ENCODE assay signal across 28 cellular contexts in the genomic region with DNA sequence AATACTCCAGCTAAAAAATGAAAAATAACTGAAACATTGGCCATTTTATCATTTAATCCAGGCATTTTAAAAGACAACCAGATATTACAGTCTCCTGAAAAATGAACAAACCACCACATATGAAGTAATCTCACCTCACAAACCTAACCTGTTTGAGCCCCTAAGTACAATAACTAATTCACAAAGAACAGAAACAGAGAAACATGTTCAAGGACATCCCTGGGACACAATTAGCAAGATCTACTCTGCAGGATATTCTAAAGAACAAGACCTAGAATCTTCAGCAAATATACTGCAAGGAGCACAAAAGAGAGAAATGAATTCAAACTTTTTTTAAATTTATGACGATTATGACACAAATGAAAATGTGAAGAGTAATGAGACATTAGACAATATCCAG. TPM values are rescaled to one million over a fixed set of nuclear protein-coding genes. Genes with fewer than 3 reads are reported as not detected.
DNase-seq lines count a peak whose midpoint lies in the region; ATAC-seq, FAIRE-seq and TF ChIP-seq lines count a peak whose summit lies in the region.
"Had no signal": no experiment of that assay in that cellular context is flagged by ENCODE, and none has a peak within 500 bp of the region (broad histone marks: within the 10 kb centered on the region; RNA-seq: fewer than 3 reads in every experiment).

No MANE protein-coding gene starts in this region.

- POLR2A ChIA-PET in A549 (lab: Yijun Ruan, JAX): interaction anchor here (0.5 kb wide), 1 partner anchor 94 kb away, joined by 6 read pairs; no protein-coding TSS in a partner anchor
- POLR2A ChIA-PET in CD4-positive, alpha-beta T cell (lab: Charles Lee): interaction anchor here (1.0 kb wide), 1 partner anchor 52 kb away, joined by 4 read pairs; no protein-coding TSS in a partner anchor
- POLR2A ChIA-PET in WTC11 (lab: Charles Lee): no interaction called here

- TF ChIP-seq CTCF in A549 (IDR thresholded peaks at IDR 0.05): no peak
- TF ChIP-seq CTCF in CD4-positive, alpha-beta T cell (IDR thresholded peaks at IDR 0.05): no peak
- no peak for TF ChIP-seq CTCF in WTC11 (IDR thresholded peaks at IDR 0.05)
- TF ChIP-seq CTCF in GM10266 (IDR thresholded peaks at IDR 0.05; ENCODE audit: control insufficient read depth, insufficient read depth, low read depth, missing control alignments): no peak

- H3K9me3 Mint-ChIP-seq in CD4-positive, alpha-beta T cell: no peaks in the 10 kb centered on the region
- peaks cover 27% of the 10 kb centered on the region for H3K9me3 Mint-ChIP-seq in WTC11
- no peaks in the 10 kb centered on the region for H3K9me3 Mint-ChIP-seq in memory B cell
- H3K9me3 Mint-ChIP-seq: activated CD4-positive, alpha-beta T cell treated with anti-CD3 and anti-CD28 coated beads, Interleukin-2, amount 10 ng/mL, durations not matched to agents 7 days and 5 days; HFFc6; immature natural killer cell; natural killer cell had no signal

- whole genome bisulfite sequencing in A549 (ENCODE audit: missing lambda C conversion rate): 82% methylated on average over 1 of the region's 1 CpG

- H3K27me3 Mint-ChIP-seq in CD4-positive, alpha-beta T cell: no peaks in the 10 kb centered on the region
- H3K27me3 Mint-ChIP-seq in WTC11 (ENCODE audit: low read depth) (no peaks in the 10 kb centered on the region), memory B cell (no peaks in the 10 kb centered on the region)
- H3K27me3 Mint-ChIP-seq: activated CD4-positive, alpha-beta T cell treated with anti-CD3 and anti-CD28 coated beads, Interleukin-2, amount 10 ng/mL, durations not matched to agents 7 days and 5 days; CD4-positive, alpha-beta memory T cell had no signal

- no peak for TF ChIP-seq EP300 in A549 (IDR thresholded peaks at IDR 0.05)

- no peak for TF ChIP-seq RAD21 in A549 (conservative IDR thresholded peaks at IDR 0.05 in 1 of 2, IDR thresholded peaks at IDR 0.05 in 1 of 2)

- H3K4me2 ChIP-seq in A549: no peak overlapping the region

- no peak for TF ChIP-seq POLR2A in A549 (IDR thresholded peaks at IDR 0.05; ENCODE audit: low read length)

- H3K36me3 Mint-ChIP-seq in CD4-positive, alpha-beta T cell (ENCODE audit: low read depth): no peaks in the 10 kb centered on the region
- H3K36me3 Mint-ChIP-seq in WTC11 (peaks cover 33% of the 10 kb centered on the region), memory B cell (peaks cover 6% of the 10 kb centered on the region)
- H3K36me3 Mint-ChIP-seq: CD4-positive, alpha-beta memory T cell; immature natural killer cell; natural killer cell had no signal

- H3K27ac ChIP-seq in A549: no peak overlapping the region
- no peak overlapping the region for H3K27ac ChIP-seq in CD4-positive, alpha-beta T cell (ENCODE audit: low read depth, low read length)
- H3K27ac ChIP-seq: breast epithelium, coronary artery, Peyer's patch, SJSA1, thyroid gland had no signal

- H3K9me3 ChIP-seq in A549: no peaks in the 10 kb centered on the region
- no peaks in the 10 kb centered on the region for H3K9me3 ChIP-seq in CD4-positive, alpha-beta T cell (ENCODE audit: control insufficient read depth, low read length)
- H3K9me3 ChIP-seq: breast epithelium, esophagus muscularis mucosa, Peyer's patch, SJSA1, thyroid gland had no signal

- peak overlapping the region; percentile 56 for H3K4me3 Mint-ChIP-seq in CD4-positive, alpha-beta T cell
- no peak overlapping the region for H3K4me3 Mint-ChIP-seq in WTC11
- H3K4me3 Mint-ChIP-seq in memory B cell: no peak overlapping the region
- H3K4me3 Mint-ChIP-seq: activated CD4-positive, alpha-beta T cell treated with anti-CD3 and anti-CD28 coated beads, Interleukin-2, amount 10 ng/mL, durations not matched to agents 7 days and 5 days; HFFc6; immature natural killer cell; natural killer cell had no signal

- peak overlapping the region; percentile 67 for H3K27ac Mint-ChIP-seq in CD4-positive, alpha-beta T cell
- H3K27ac Mint-ChIP-seq in WTC11 (peak overlapping the region; percentile 85), memory B cell (peak overlapping the region; percentile 52)
- H3K27ac Mint-ChIP-seq: activated CD4-positive, alpha-beta T cell treated with anti-CD3 and anti-CD28 coated beads, Interleukin-2, amount 10 ng/mL, durations not matched to agents 7 days and 5 days had no signal

- H3K4me1 ChIP-seq in A549: peaks cover 50% of the 10 kb centered on the region

- no peaks in the 10 kb centered on the region for H3K27me3 ChIP-seq in CD4-positive, alpha-beta T cell (ENCODE audit: control insufficient read depth, insufficient read depth, low read length)
- H3K27me3 ChIP-seq: breast epithelium, esophagus muscularis mucosa, Peyer's patch, SJSA1, thyroid gland had no signal

- no peak for DNase-seq in A549 (ENCODE audit: low read depth in 1 of 2, low spot score in 1 of 2)
- no peak for DNase-seq in CD4-positive, alpha-beta T cell
- DNase-seq in WTC11 (ENCODE audit: low spot score): no peak
- no peak for DNase-seq in memory B cell (ENCODE audit: low spot score in 2 of 2)
- DNase-seq in NCI-H526 (lab: John Stamatoyannopoulos, UW): no peak
- no peak for DNase-seq in GM10266 (ENCODE audit: extremely low spot score)
- no peak for DNase-seq in NCI-H187 treated with DMSO at 0.1 percent for 48 hours (lab: John Stamatoyannopoulos, UW)
- DNase-seq: activated CD4-positive, alpha-beta T cell treated with anti-CD3 and anti-CD28 coated beads, Interleukin-2, amount 10 ng/mL, durations not matched to agents 7 days and 5 days; activated effector memory CD4-positive, alpha-beta T cell treated with anti-CD3 and anti-CD28 coated beads, Interleukin-2, amount 50 U/mL, for 16 hours; CD4-positive, alpha-beta memory T cell; HFFc6; hippocampal formation; immature natural killer cell; KG1; natural killer cell; NCI-H1436 treated with DMSO at 0.1 percent for 48 hours; NCI-H524; Peyer's patch; stimulated activated CD4-positive, alpha-beta T cell treated with anti-CD3 and anti-CD28 coated beads, Interleukin-12 subunit alpha, Interleukin-12 subunit beta, amount 100 ng/mL, for 4 hours; stimulated activated CD4-positive, alpha-beta T cell treated with anti-CD3 and anti-CD28 coated beads, Interleukin-4, amount 100 ng/mL, for 24 hours; stimulated activated naive CD8-positive, alpha-beta T cell treated with anti-CD3 and anti-CD28 coated beads, Interleukin-15, Interleukin-2, amounts not matched to agents 100 U/mL and 50 U/mL, for 24 hours; thyroid gland had no signal

- FAIRE-seq in A549 (lab: Jason Lieb, UNC): peak; percentile 56
- FAIRE-seq: frontal cortex had no signal

- intact Hi-C loops in CD4-positive, alpha-beta T cell (cut with DNase I, micrococcal nuclease): no loop called here

- peaks cover 84% of the 10 kb centered on the region for H3K4me1 Mint-ChIP-seq in CD4-positive, alpha-beta T cell (ENCODE audit: low read depth)
- H3K4me1 Mint-ChIP-seq in WTC11: peaks cover 68% of the 10 kb centered on the region
- peaks cover 54% of the 10 kb centered on the region for H3K4me1 Mint-ChIP-seq in memory B cell

- ATAC-seq in A549: no peak
- no peak for ATAC-seq in CD4-positive, alpha-beta T cell (ENCODE audit: poor library complexity)
- ATAC-seq in WTC11: no peak
- no peak for ATAC-seq in memory B cell (ENCODE audit: low read depth)
- ATAC-seq: left lobe of liver; natural killer cell; stimulated activated naive CD8-positive, alpha-beta T cell treated with anti-CD3 and anti-CD28 coated beads, Interleukin-15, Interleukin-2, amounts not matched to agents 100 U/mL and 50 U/mL, for 24 hours had no signal

- no peak overlapping the region for H3K4me3 ChIP-seq in A549
- H3K4me3 ChIP-seq: breast epithelium, coronary artery, esophagus muscularis mucosa, Peyer's patch, SJSA1, thyroid gland had no signal

- CTCF ChIA-PET in A549 (lab: Yijun Ruan, JAX) (interaction anchor here (1.0 to 1.6 kb wide), 3 partner anchors 8 to 12 kb away, joined by 3 to 5 read pairs (median 3); no protein-coding TSS in a partner anchor), WTC11 (lab: Charles Lee) (interaction anchor here (0.9 kb wide), 1 partner anchor 10 kb away, joined by 3 read pairs; no protein-coding TSS in a partner anchor)
- CTCF ChIA-PET in CD4-positive, alpha-beta T cell (lab: Charles Lee): no interaction called here

TF ChIP-seq in A549, 52 proteins besides CTCF, POLR2A, EP300 and RAD21 (continues in another document):
- TF ChIP-seq EHF (CRISPR knock-in tag; IDR thresholded peaks at IDR 0.05): no peak
- TF ChIP-seq KDM1A (IDR thresholded peaks at IDR 0.05; ENCODE audit: low read depth): no peak
- no peak for TF ChIP-seq HDAC2 (IDR thresholded peaks at IDR 0.05)
- TF ChIP-seq JUNB (IDR thresholded peaks at IDR 0.05): no peak
- no peak for TF ChIP-seq PHF8 (IDR thresholded peaks at IDR 0.05; ENCODE audit: borderline replicate concordance, low read depth)
- no peak for TF ChIP-seq RFX5 (IDR thresholded peaks at IDR 0.05)
- TF ChIP-seq ZFP36 (IDR thresholded peaks at IDR 0.05; ENCODE audit: borderline replicate concordance, partially characterized antibody): no peak
- TF ChIP-seq CBX8 (IDR thresholded peaks at IDR 0.05): no peak

RNA-seq across cellular contexts. Expression of a gene that starts 50.8 kb away (rescaled TPM):
- polyA plus RNA-seq in A549 (2011; rRNA removed) (51.7 and 63.3 TPM in 2 replicates), A549 (2017; fragmentation: RNase III; extraction: RNeasy Plus Mini Kit Qiagen cat#74134 plus additional on column Dnase treatment) (28.5 to 31.5 TPM (median 29.3 TPM) in 3 replicates)
- polyA plus RNA-seq in A549 (2012; cell fraction: cytosol; rRNA removed): 29.2 and 33.0 TPM in 2 replicates
- polyA plus RNA-seq in A549 (2012; cell fraction: nucleus; rRNA removed): 85.9 and 87.2 TPM in 2 replicates
- polyA minus RNA-seq in A549 (2011; rRNA and poly(A)+ RNA removed): 93.7 and 114 TPM in 2 replicates
- total RNA-seq in CD4-positive, alpha-beta T cell: 10 to 100 TPM; 31.8 to 39.1 TPM
- total RNA-seq in WTC11 (2021): 44.8 to 46.8 TPM (median 45.3 TPM) in 3 replicates

RNA-seq across cellular contexts. Expression of a gene that starts 51.9 kb away (rescaled TPM):
- polyA plus RNA-seq in A549 (2011; rRNA removed) (100 and 117 TPM in 2 replicates), A549 (2017; fragmentation: RNase III; extraction: RNeasy Plus Mini Kit Qiagen cat#74134 plus additional on column Dnase treatment) (76.3 to 86.2 TPM (median 78.5 TPM) in 3 replicates)
- 38.3 and 54.8 TPM in 2 replicates for polyA plus RNA-seq in A549 (2012; cell fraction: cytosol; rRNA removed)
- polyA plus RNA-seq in A549 (2012; cell fraction: nucleus; rRNA removed): 25.3 and 26.8 TPM in 2 replicates
- polyA minus RNA-seq in A549 (2011; rRNA and poly(A)+ RNA removed): 47.7 and 50.8 TPM in 2 replicates
- 10 to 100 TPM; 58.5 to 58.8 TPM for total RNA-seq in CD4-positive, alpha-beta T cell
- 177 to 201 TPM (median 198 TPM) in 3 replicates for total RNA-seq in WTC11 (2021)
